In genomic region chr11:67630230-67630942, GRCh38 we compare ENCODE assay signal across 1 cellular context.
TF ChIP-seq lines count a peak whose summit lies in the region.

No MANE protein-coding gene starts in this region.

TF ChIP-seq in HepG2, 621 proteins besides CTCF, POLR2A, EP300 and RAD21 (continued from another document and continues in another):
- TF ChIP-seq HMGXB3 (CRISPR knock-in tag; IDR thresholded peaks at IDR 0.05; ENCODE audit: borderline replicate concordance) (peak; percentile 45; the same call in 1 of the 2 replicates), GPN1 (CRISPR knock-in tag; IDR thresholded peaks at IDR 0.05; ENCODE audit: borderline replicate concordance) (no peak), XRCC5 (optimal IDR thresholded peaks at IDR 0.05; ENCODE audit: low read length) (peak; percentile 84), PCBP2 (optimal IDR thresholded peaks at IDR 0.05; ENCODE audit: low read depth, low read length, poor library complexity, severe bottlenecking) (no peak), ZBTB2 (CRISPR knock-in tag; IDR thresholded peaks at IDR 0.05; ENCODE audit: low read depth) (peak; percentile 45; the same call in 1 of the 2 replicates), CEBPZ (IDR thresholded peaks at IDR 0.05; ENCODE audit: low read length) (no peak), SAP130 (CRISPR knock-in tag; IDR thresholded peaks at IDR 0.05; ENCODE audit: low read depth) (peak; percentile 85), ZNF512B (CRISPR knock-in tag; IDR thresholded peaks at IDR 0.05; ENCODE audit: borderline replicate concordance) (peak; percentile 76; the same call in 1 of the 2 replicates), ZBTB49 (CRISPR knock-in tag; IDR thresholded peaks at IDR 0.05; ENCODE audit: borderline replicate concordance) (no peak; the same call in 1 of the 2 replicates), TRAFD1 (CRISPR knock-in tag; IDR thresholded peaks at IDR 0.05; ENCODE audit: borderline replicate concordance) (0 out of 2 replicates have a peak, but pooled peaks have one; percentile 30), AHR (CRISPR knock-in tag; IDR thresholded peaks at IDR 0.05) (no peak; the same call in 1 of the 2 replicates), ETV6 (CRISPR knock-in tag; conservative IDR thresholded peaks at IDR 0.05) (peak; percentile 87; the same call in 1 of the 2 replicates), MNT (IDR thresholded peaks at IDR 0.05) (no peak), POGZ (CRISPR knock-in tag; IDR thresholded peaks at IDR 0.05) (0 out of 2 replicates have a peak, but pooled peaks have one; percentile 30), THAP11 (CRISPR knock-in tag; IDR thresholded peaks at IDR 0.05) (peak; percentile 74), ATM (IDR thresholded peaks at IDR 0.05; ENCODE audit: borderline replicate concordance) (no peak), SAFB2 (CRISPR knock-in tag; IDR thresholded peaks at IDR 0.05; ENCODE audit: borderline replicate concordance, low read depth) (no peak), ZNF451 (CRISPR knock-in tag; IDR thresholded peaks at IDR 0.05) (no peak; the same call in none of the 2 replicates), DNMT1 (CRISPR knock-in tag; IDR thresholded peaks at IDR 0.05) (no peak), MIER3 (CRISPR knock-in tag; IDR thresholded peaks at IDR 0.05; ENCODE audit: borderline replicate concordance) (no peak), MED13 (CRISPR knock-in tag; IDR thresholded peaks at IDR 0.05) (no peak; the same call in 1 of the 2 replicates), TRIM22 (IDR thresholded peaks at IDR 0.05) (no peak), ZNF768 (CRISPR knock-in tag; IDR thresholded peaks at IDR 0.05) (no peak), SATB2 (CRISPR knock-in tag; IDR thresholded peaks at IDR 0.05) (no peak), CREM (IDR thresholded peaks at IDR 0.05) (no peak), CREM (CRISPR knock-in tag; IDR thresholded peaks at IDR 0.05) (no peak), PRPF4 (IDR thresholded peaks at IDR 0.05; ENCODE audit: low read depth, low read length, poor library complexity, severe bottlenecking) (no peak), MBNL3 (CRISPR knock-in tag; conservative IDR thresholded peaks at IDR 0.05) (no peak), ZHX1 (CRISPR knock-in tag; IDR thresholded peaks at IDR 0.05; ENCODE audit: low read depth) (no peak), ZNF878 (CRISPR knock-in tag; IDR thresholded peaks at IDR 0.05) (no peak), ZNF331 (CRISPR knock-in tag; IDR thresholded peaks at IDR 0.05) (no peak), ZNF232 (CRISPR knock-in tag; IDR thresholded peaks at IDR 0.05; ENCODE audit: borderline replicate concordance) (peak; percentile 56; the same call in 1 of the 2 replicates)
